In the genomic region with DNA sequence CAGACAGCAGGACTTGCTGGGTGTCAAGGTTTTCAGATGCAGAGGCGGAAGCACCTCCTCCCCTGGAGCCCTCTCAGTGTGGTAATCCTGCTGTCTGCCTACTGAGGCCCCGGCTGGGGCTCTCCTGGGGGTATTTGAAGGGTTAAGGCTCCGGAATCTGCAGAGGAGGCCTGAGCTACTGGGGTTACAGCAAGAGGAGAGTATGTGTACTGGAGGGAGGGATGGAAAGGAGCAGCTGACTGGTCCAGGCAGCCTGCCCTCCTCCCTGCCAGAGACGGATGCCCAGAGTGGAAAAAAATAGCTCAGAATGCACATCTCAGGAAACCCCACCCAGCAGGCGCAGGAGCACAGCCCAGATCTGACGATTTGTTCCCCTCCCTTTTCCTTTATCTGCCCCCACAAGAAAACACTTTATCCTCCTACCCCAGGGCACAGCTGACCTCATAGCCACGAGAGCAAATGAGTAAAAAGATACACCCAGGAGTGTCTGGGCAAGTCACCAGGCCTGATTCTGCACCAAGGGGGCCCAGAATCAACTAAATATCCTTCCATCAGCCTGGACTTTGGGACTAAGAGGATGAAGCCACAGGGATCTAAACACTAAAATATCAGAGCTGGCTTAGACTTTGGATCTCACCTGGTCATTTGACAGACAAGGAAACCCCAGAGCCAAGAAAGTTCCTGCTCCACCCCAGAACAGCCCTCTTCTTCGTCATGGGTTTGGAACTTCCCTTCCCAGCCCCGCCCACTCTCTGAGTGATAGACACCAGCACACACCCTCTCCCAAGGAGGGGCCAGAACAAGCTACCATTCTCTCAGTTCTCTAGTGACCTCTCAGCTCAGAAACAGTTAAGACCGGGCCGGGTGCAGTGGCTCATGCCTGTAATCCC, we compare ENCODE assay signal across 8 cellular contexts. TPM values are rescaled to one million over a fixed set of nuclear protein-coding genes. Genes with fewer than 3 reads are reported as not detected.
DNase-seq lines count a peak whose midpoint lies in the region; FAIRE-seq and TF ChIP-seq lines count a peak whose summit lies in the region.

No MANE protein-coding gene starts in this region.

- H3K4me1 ChIP-seq in ES-I3 (ENCODE audit: insufficient read depth, low read length): peaks cover 25% of the 10 kb centered on the region

- H3K4me3 ChIP-seq in WERI-Rb-1 (ENCODE audit: low read depth, low read length) (peak overlapping the region; percentile 44), bronchial epithelial cell (ENCODE audit: low read depth, low read length) (peak overlapping the region; percentile 29)

- TF ChIP-seq CTCF in WERI-Rb-1 (IDR thresholded peaks at IDR 0.05; ENCODE audit: low read depth, low read length) (no peak), bronchial epithelial cell (IDR thresholded peaks at IDR 0.05; ENCODE audit: insufficient read depth, low read length, severe bottlenecking) (no peak)

- DNase-seq in GOT3 (lab: John Stamatoyannopoulos, UW) (peak; percentile 50), Kasumi-1 (lab: John Stamatoyannopoulos, UW) (peak; percentile 64 to 83), WERI-Rb-1 (peak; percentile 86), bronchial epithelial cell (ENCODE audit: low read depth) (peak; percentile 97), islet precursor cell (peak; percentile 98), DMS153 treated with DMSO at 0.1 percent for 48 hours (lab: John Stamatoyannopoulos, UW; ENCODE audit: unreplicated experiment) (no peak)
- DNase-seq in stimulated activated CD4-positive, alpha-beta T cell treated with anti-CD3 and anti-CD28 coated beads, Interleukin-12 subunit alpha, Interleukin-12 subunit beta, amount 100 ng/mL, for 4 hours: peak; percentile 62

- peak overlapping the region; percentile 68 for H3K27ac ChIP-seq in WERI-Rb-1

- peak overlapping the region; percentile 16; the same call in 1 of the 2 replicates for H3K9ac ChIP-seq in ES-I3 (ENCODE audit: low read depth, low read length)

- H3K27me3 ChIP-seq in WERI-Rb-1 (ENCODE audit: insufficient read depth, low read depth, severe bottlenecking) (no peaks in the 10 kb centered on the region), bronchial epithelial cell (ENCODE audit: control insufficient read depth, insufficient read depth, low read length) (no peaks in the 10 kb centered on the region)

- H3K9me3 ChIP-seq in ES-I3 (ENCODE audit: control insufficient read depth, insufficient read depth, low read length) (no peaks in the 10 kb centered on the region), WERI-Rb-1 (ENCODE audit: severe bottlenecking) (no peaks in the 10 kb centered on the region)

- H3K36me3 ChIP-seq in ES-I3 (ENCODE audit: insufficient read depth, low read length) (no peaks in the 10 kb centered on the region), WERI-Rb-1 (no peaks in the 10 kb centered on the region), bronchial epithelial cell (ENCODE audit: control insufficient read depth, insufficient read depth, low read length) (peaks cover 14% of the 10 kb centered on the region)

- FAIRE-seq in bronchial epithelial cell (lab: Jason Lieb, UNC): no peak

RNA-seq across cellular contexts. Expression of a gene that starts 5.5 kb away (rescaled TPM):
- 468 and 656 TPM in 2 replicates for total RNA-seq in bronchial epithelial cell

RNA-seq across cellular contexts. Expression of a gene that starts 16.5 kb away (rescaled TPM):
- total RNA-seq in bronchial epithelial cell: 10.3 and 16.8 TPM in 2 replicates

RNA-seq across cellular contexts. Expression of a gene that starts 16.9 kb away (rescaled TPM):
- 205 and 229 TPM in 2 replicates for total RNA-seq in bronchial epithelial cell

RNA-seq across cellular contexts. Expression of a gene that starts 26.0 kb away (rescaled TPM):
- under 0.01 TPM in 1 of 2 replicates, not detected in the other for total RNA-seq in bronchial epithelial cell
